ENCODE assay signal across 8 cellular contexts in genomic region chr17:37844158-37844976, GRCh38.
DNase-seq lines count a peak whose midpoint lies in the region; ATAC-seq and TF ChIP-seq lines count a peak whose summit lies in the region.

No MANE protein-coding gene starts in this region.

- no peak overlapping the region for H3K27ac ChIP-seq in CD4-positive, CD25-positive, alpha-beta regulatory T cell (ENCODE audit: insufficient read depth, low read length, poor library complexity, severe bottlenecking)
- H3K27ac ChIP-seq in gastroesophageal sphincter, result no peak overlapping the region

- DNase-seq in CD4-positive, CD25-positive, alpha-beta regulatory T cell, result peak in 2 of 3 donors; percentile 19 to 59
- peak; percentile 77 for DNase-seq in NOMO-1 treated with DMSO at 0.1 percent for 48 hours (lab: John Stamatoyannopoulos, UW; ENCODE audit: unreplicated experiment)
- DNase-seq in activated T-helper 1 cell treated with Interleukin-2 at 50 U/mL for 16 hours (ENCODE audit: low read depth), result peak; percentile 15
- peak; percentile 90 for DNase-seq in posterior vena cava (ENCODE audit: low spot score)
- no peak for DNase-seq in NK-92 (lab: John Stamatoyannopoulos, UW; ENCODE audit: unreplicated experiment)

- 27% methylated on average over 3 of the region's 29 CpGs; no CpG with 5 or more reads in 1 of the 2 donors for WGBS in gastroesophageal sphincter (ENCODE audit: low coverage in 1 of 2), 2 donors

- TF ChIP-seq EP300 in gastroesophageal sphincter (IDR thresholded peaks at IDR 0.05), result no peak

- TF ChIP-seq POLR2A in gastroesophageal sphincter (IDR thresholded peaks at IDR 0.05), result no peak

- H3K27me3 ChIP-seq in CD4-positive, CD25-positive, alpha-beta regulatory T cell (ENCODE audit: control insufficient read depth, insufficient read depth, low read length), result no peaks in the 10 kb centered on the region
- H3K27me3 ChIP-seq in gastroesophageal sphincter, result peaks cover 73% of the 10 kb centered on the region

- H3K9me3 ChIP-seq in CD4-positive, CD25-positive, alpha-beta regulatory T cell (ENCODE audit: control insufficient read depth in 2 of 2, low read length in 2 of 2), result no peaks in the 10 kb centered on the region
- H3K9me3 ChIP-seq in gastroesophageal sphincter, result no peaks in the 10 kb centered on the region

- peaks cover 8% of the 10 kb centered on the region for H3K4me1 ChIP-seq in CD4-positive, CD25-positive, alpha-beta regulatory T cell (ENCODE audit: control insufficient read depth, insufficient read depth, low read length, poor library complexity, severe bottlenecking)
- peaks cover 0 to 9% (median 0%) of the 10 kb centered on the region in 3 donors for H3K4me1 ChIP-seq in gastroesophageal sphincter

- ATAC-seq in CD4-positive, CD25-positive, alpha-beta regulatory T cell (ENCODE audit: low read depth in 2 of 2), result peak; percentile 58 to 62
- ATAC-seq in GM21619 (IDR thresholded peaks at IDR 0.05; ENCODE audit: unreplicated experiment) (peak; percentile 47), gastroesophageal sphincter (peak; percentile 58), HG02840 (IDR thresholded peaks at IDR 0.05; ENCODE audit: low FRiP score, unreplicated experiment) (no peak)

- peaks cover 0 to 11% (median 0%) of the 10 kb centered on the region in 4 donors for H3K4me1 Mint-ChIP-seq in CD4-positive, CD25-positive, alpha-beta regulatory T cell

- no peak overlapping the region for H3K4me3 ChIP-seq in CD4-positive, CD25-positive, alpha-beta regulatory T cell (ENCODE audit: low read depth, low read length)
- peak overlapping the region in 1 of 2 donors; percentile 6 for H3K4me3 ChIP-seq in gastroesophageal sphincter

- peak overlapping the region in 1 of 3 donors; percentile 31 for H3K27ac Mint-ChIP-seq in CD4-positive, CD25-positive, alpha-beta regulatory T cell

- H3K36me3 ChIP-seq in CD4-positive, CD25-positive, alpha-beta regulatory T cell (ENCODE audit: control insufficient read depth, insufficient read depth, low read length), result no peaks in the 10 kb centered on the region
- H3K36me3 ChIP-seq in gastroesophageal sphincter, result no peaks in the 10 kb centered on the region

- H3K36me3 Mint-ChIP-seq in CD4-positive, CD25-positive, alpha-beta regulatory T cell, result no peaks in the 10 kb centered on the region

- intact Hi-C loops in posterior vena cava (cut with DNase I), result no loop called here

- H3K27me3 Mint-ChIP-seq in CD4-positive, CD25-positive, alpha-beta regulatory T cell, result peaks cover 11% of the 10 kb centered on the region

- peak in 3 of 4 experiments; percentile 54 to 69 (median 58) for TF ChIP-seq CTCF in gastroesophageal sphincter (IDR thresholded peaks at IDR 0.05)

- H3K4me3 Mint-ChIP-seq in CD4-positive, CD25-positive, alpha-beta regulatory T cell, result peak overlapping the region in 2 of 4 donors; percentile 72 to 75

- H3K9me3 Mint-ChIP-seq in CD4-positive, CD25-positive, alpha-beta regulatory T cell, result peaks cover 0 to 3% (median 0%) of the 10 kb centered on the region in 7 donors
